Comparison of ENCODE assay signal across 20 cellular contexts in the genomic region with DNA sequence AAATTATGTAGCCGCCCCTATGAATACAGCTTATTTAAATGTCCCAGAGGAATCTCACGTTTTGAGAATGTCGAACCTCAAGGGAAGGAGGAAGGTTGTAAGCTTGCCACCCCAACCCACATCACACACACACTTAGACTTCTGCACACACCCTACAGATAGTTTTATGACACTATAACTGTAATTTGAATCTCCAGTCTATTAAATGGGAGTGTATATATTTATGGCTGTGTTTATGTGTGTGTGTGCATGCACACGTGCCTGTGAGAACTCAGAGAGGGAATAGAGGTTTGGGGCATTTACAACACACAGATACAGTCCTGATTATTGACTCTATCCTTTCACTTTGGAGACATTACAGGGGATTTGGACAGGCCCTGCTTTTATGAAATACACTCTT.
"Had no signal": no experiment of that assay in that cellular context is flagged by ENCODE, and none has a peak within 500 bp of the region (broad histone marks: within the 10 kb centered on the region; RNA-seq: fewer than 3 reads in every experiment).

No MANE protein-coding gene starts in this region.

- H3K9me3 Mint-ChIP-seq: activated T-cell treated with anti-CD3 and anti-CD28 coated beads, Interleukin-2, amount 50 U/mL, for 72 hours; dendritic cell treated with granulocyte-macrophage colony-stimulating factor and Interleukin-4, amounts not matched to agents 40 ng/mL and 50 ng/mL, for 4 days; stimulated activated effector memory CD8-positive, alpha-beta T cell treated with anti-CD3 and anti-CD28 coated beads, Interleukin-12 subunit alpha, Interleukin-12 subunit beta, amount 100 ng/mL, for 72 hours had no signal

- DNase-seq: activated CD4-positive, alpha-beta T cell treated with anti-CD3 and anti-CD28 coated beads, Interleukin-2, amount 50 U/mL, for 4 hours; activated CD4-positive, CD25-positive, alpha-beta regulatory T cell treated with anti-CD3 and anti-CD28 coated beads, Interleukin-2, amount 50 U/mL, for 72 hours; activated effector memory CD4-positive, alpha-beta T cell treated with anti-CD3 and anti-CD28 coated beads, Interleukin-2, amount 50 U/mL, for 16 hours; activated naive CD4-positive, alpha-beta T cell treated with anti-CD3 and anti-CD28 coated beads, Interleukin-2, amount 50 U/mL, for 16 hours; activated T-cell treated with anti-CD3 and anti-CD28 coated beads, Interleukin-2, amount 50 U/mL, for 72 hours; adrenal gland; effector CD8-positive, alpha-beta T cell; heart right ventricle; mesendoderm; right lobe of liver; stimulated activated CD4-positive, alpha-beta T cell treated with anti-CD3 and anti-CD28 coated beads, Interleukin-4, amount 100 ng/mL, for 24 hours; testis; upper lobe of right lung had no signal

- H3K36me3 Mint-ChIP-seq: stimulated activated effector memory CD8-positive, alpha-beta T cell treated with anti-CD3 and anti-CD28 coated beads, Interleukin-12 subunit alpha, Interleukin-12 subunit beta, amount 100 ng/mL, for 72 hours had no signal

- H3K36me3 ChIP-seq: adrenal gland, esophagus muscularis mucosa, gastroesophageal sphincter, heart right ventricle, right lobe of liver, upper lobe of right lung had no signal

- H3K27me3 ChIP-seq: adrenal gland, esophagus muscularis mucosa, gastroesophageal sphincter, right lobe of liver, testis, upper lobe of right lung had no signal

- H3K4me3 Mint-ChIP-seq: dendritic cell treated with granulocyte-macrophage colony-stimulating factor and Interleukin-4, amounts not matched to agents 40 ng/mL and 50 ng/mL, for 4 days; stimulated activated effector memory CD8-positive, alpha-beta T cell treated with anti-CD3 and anti-CD28 coated beads, Interleukin-12 subunit alpha, Interleukin-12 subunit beta, amount 100 ng/mL, for 72 hours had no signal

- FAIRE-seq: astrocyte, bronchial epithelial cell, endothelial cell of umbilical vein had no signal

- ATAC-seq: activated T-cell treated with anti-CD3 and anti-CD28 coated beads, Interleukin-2, amount 50 U/mL, for 72 hours; gastroesophageal sphincter; heart right ventricle; right lobe of liver; stimulated activated effector memory CD8-positive, alpha-beta T cell treated with anti-CD3 and anti-CD28 coated beads, Interleukin-12 subunit alpha, Interleukin-12 subunit beta, amount 100 ng/mL, for 72 hours; upper lobe of right lung had no signal

- H3K4me3 ChIP-seq: adrenal gland, esophagus muscularis mucosa, gastroesophageal sphincter, heart right ventricle, right lobe of liver, upper lobe of right lung had no signal

- H3K27ac Mint-ChIP-seq: activated T-cell treated with anti-CD3 and anti-CD28 coated beads, Interleukin-2, amount 50 U/mL, for 72 hours; dendritic cell treated with granulocyte-macrophage colony-stimulating factor and Interleukin-4, amounts not matched to agents 40 ng/mL and 50 ng/mL, for 4 days; stimulated activated effector memory CD8-positive, alpha-beta T cell treated with anti-CD3 and anti-CD28 coated beads, Interleukin-12 subunit alpha, Interleukin-12 subunit beta, amount 100 ng/mL, for 72 hours had no signal

- H3K27ac ChIP-seq: adrenal gland, esophagus muscularis mucosa, gastroesophageal sphincter, heart right ventricle, right lobe of liver, upper lobe of right lung had no signal

- H3K9me3 ChIP-seq: adrenal gland, esophagus muscularis mucosa, gastroesophageal sphincter, heart right ventricle, right lobe of liver, testis, upper lobe of right lung had no signal
